26 cellular contexts compared by ENCODE assay signal in the genomic region with DNA sequence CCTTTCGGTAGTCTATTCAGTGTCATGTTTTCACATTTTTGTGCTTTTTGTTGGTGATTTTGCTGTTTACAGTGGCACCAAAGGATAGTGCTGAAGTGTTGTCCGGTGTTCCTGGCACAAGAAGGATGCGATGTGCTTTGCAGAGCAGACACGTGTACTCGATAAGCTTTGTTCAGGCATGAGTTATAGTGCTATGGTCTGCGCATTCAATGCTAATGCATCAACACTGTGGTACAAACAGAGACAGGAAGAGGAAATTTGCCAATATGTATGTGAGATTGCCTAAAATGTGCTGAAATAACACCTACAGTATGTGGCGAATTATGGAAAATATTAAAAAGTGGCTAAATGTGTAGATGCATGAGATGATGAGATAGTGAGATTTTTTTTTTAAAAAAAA.
"Had no signal": no experiment of that assay in that cellular context is flagged by ENCODE, and none has a peak within 500 bp of the region (broad histone marks: within the 10 kb centered on the region; RNA-seq: fewer than 3 reads in every experiment).

No MANE protein-coding gene starts in this region.

- H3K27me3 Mint-ChIP-seq: naive B cell; progenitor cell of endocrine pancreas; stimulated activated naive B cell treated with anti-CD40 and anti-IgM and Interleukin-4, amounts not matched to agents 10 μg/mL and 1 μg/mL and 100 μg/mL, for 72 hours had no signal

- H3K9me3 Mint-ChIP-seq: stimulated activated naive B cell treated with anti-CD40 and anti-IgM and Interleukin-4, amounts not matched to agents 10 μg/mL and 1 μg/mL and 100 μg/mL, for 72 hours had no signal

- H3K9me3 ChIP-seq: ovary, testis, thyroid gland, transverse colon, upper lobe of right lung had no signal

- H3K4me1 Mint-ChIP-seq: mesothelial cell of epicardium, natural killer cell, nephron progenitor cell had no signal

- H3K36me3 ChIP-seq: left ventricle myocardium inferior, neural progenitor cell, ovary, stomach, thyroid gland, transverse colon, upper lobe of right lung had no signal

- DNase-seq: hippocampal formation; left ventricle myocardium inferior; mesendoderm; naive B cell; natural killer cell; nephron progenitor cell; ovary; right cardiac atrium; stimulated activated CD4-positive, alpha-beta T cell treated with anti-CD3 and anti-CD28 coated beads, Interleukin-12 subunit alpha, Interleukin-12 subunit beta, amount 100 ng/mL, for 4 hours; stimulated activated CD4-positive, alpha-beta T cell treated with anti-CD3 and anti-CD28 coated beads, Interleukin-15, amount 100 ng/mL, for 24 hours; stimulated activated CD4-positive, alpha-beta T cell treated with anti-CD3 and anti-CD28 coated beads, Interleukin-2, amount 100 ng/mL, for 24 hours; stimulated activated CD4-positive, alpha-beta T cell treated with anti-CD3 and anti-CD28 coated beads, Interleukin-4, amount 100 ng/mL, for 1 hour; stimulated activated naive B cell treated with anti-CD40 and anti-IgM and Interleukin-4, amounts not matched to agents 10 μg/mL and 1 μg/mL and 100 μg/mL, for 72 hours; stimulated activated naive CD8-positive, alpha-beta T cell treated with anti-CD3 and anti-CD28 coated beads, Interleukin-15, Interleukin-2, amounts not matched to agents 100 U/mL and 50 U/mL, for 24 hours; stomach; testis; thyroid gland; transverse colon; upper lobe of right lung had no signal

- H3K4me1 ChIP-seq: left ventricle myocardium inferior, neural progenitor cell, stomach, testis, thyroid gland, transverse colon, upper lobe of right lung had no signal

- FAIRE-seq: islet of Langerhans, urothelium cell line had no signal

- H3K4me2 ChIP-seq: neural progenitor cell had no signal

- H3K4me3 ChIP-seq: left ventricle myocardium inferior, lung, neural progenitor cell, ovary, skin epidermis, stomach, testis, thyroid gland, transverse colon, upper lobe of right lung had no signal

- H3K9ac ChIP-seq: neural progenitor cell had no signal

- H3K27ac ChIP-seq: left ventricle myocardium inferior, neural progenitor cell, ovary, skin epidermis, stomach, testis, thyroid gland, transverse colon, upper lobe of right lung had no signal

- H2AFZ ChIP-seq: neural progenitor cell had no signal

- H3K27me3 ChIP-seq: neural progenitor cell, ovary, stomach, testis, thyroid gland, transverse colon, upper lobe of right lung had no signal

- H3K27ac Mint-ChIP-seq: mesothelial cell of epicardium; naive B cell; natural killer cell; nephron progenitor cell; neural progenitor cell; progenitor cell of endocrine pancreas; stimulated activated naive B cell treated with anti-CD40 and anti-IgM and Interleukin-4, amounts not matched to agents 10 μg/mL and 1 μg/mL and 100 μg/mL, for 72 hours had no signal

- H3K36me3 Mint-ChIP-seq: mesothelial cell of epicardium; natural killer cell; neural progenitor cell; stimulated activated naive B cell treated with anti-CD40 and anti-IgM and Interleukin-4, amounts not matched to agents 10 μg/mL and 1 μg/mL and 100 μg/mL, for 72 hours had no signal

- H3K4me3 Mint-ChIP-seq: mesothelial cell of epicardium; naive B cell; natural killer cell; nephron progenitor cell; neural progenitor cell; stimulated activated naive B cell treated with anti-CD40 and anti-IgM and Interleukin-4, amounts not matched to agents 10 μg/mL and 1 μg/mL and 100 μg/mL, for 72 hours had no signal
